8 cellular contexts compared by ENCODE assay signal in genomic region chr9:34179528-34180138, GRCh38. TPM values are rescaled to one million over a fixed set of nuclear protein-coding genes. Genes with fewer than 3 reads are reported as not detected.
A peak's percentile ranks its signal among the peaks of the same experiment; 100 is the strongest.
DNase-seq lines count a peak whose midpoint lies in the region; ATAC-seq and TF ChIP-seq lines count a peak whose summit lies in the region.

No MANE protein-coding gene starts in this region.

- POLR2A ChIA-PET in AG04450 (lab: Yijun Ruan, JAX): interaction anchor here (1.2 to 1.4 kb wide), 3 partner anchors 21 to 74 kb away, joined by 4 to 8 read pairs (median 5); no protein-coding TSS in a partner anchor

- H3K9me3 ChIP-seq in AG04450 (ENCODE audit: control insufficient read depth, insufficient read depth, low read length) (no peaks in the 10 kb centered on the region), neutrophil (no peaks in the 10 kb centered on the region)

- TF ChIP-seq CTCF in AG04450 (IDR thresholded peaks at IDR 0.05; ENCODE audit: low read depth, low read length): no peak
- no peak for TF ChIP-seq CTCF in fibroblast of mammary gland (conservative IDR thresholded peaks at IDR 0.05; ENCODE audit: control insufficient read depth, insufficient read depth, low read depth, low read length)
- TF ChIP-seq CTCF in neutrophil (IDR thresholded peaks at IDR 0.05): no peak

- ATAC-seq in GM21423 (IDR thresholded peaks at IDR 0.05; ENCODE audit: unreplicated experiment) (peak; percentile 1), GM19035 (IDR thresholded peaks at IDR 0.05; ENCODE audit: unreplicated experiment) (no peak), GM21526 (IDR thresholded peaks at IDR 0.05; ENCODE audit: low FRiP score, unreplicated experiment) (no peak)

- H3K27me3 ChIP-seq in AG04450 (ENCODE audit: control insufficient read depth, insufficient read depth, low read length) (no peaks in the 10 kb centered on the region), neutrophil (no peaks in the 10 kb centered on the region)

- peak overlapping the region; percentile 72 for H3K4me3 ChIP-seq in AG04450 (ENCODE audit: low read depth, low read length)
- peak overlapping the region; percentile 99 for H3K4me3 ChIP-seq in fibroblast of mammary gland (ENCODE audit: control insufficient read depth, low read depth, low read length)
- H3K4me3 ChIP-seq in neutrophil (ENCODE audit: low read depth in 1 of 2, low read length in 1 of 2): peak overlapping the region; percentile 83 to 100

- H3K27ac ChIP-seq in AG04450 (ENCODE audit: low read depth, low read length) (peak overlapping the region; percentile 68), neutrophil (peak overlapping the region; percentile 87)

- H3K36me3 ChIP-seq in neutrophil: peaks cover 19% of the 10 kb centered on the region

- DNase-seq in AG04450 (ENCODE audit: low read depth, low spot score) (no peak), SW480 (ENCODE audit: low spot score) (peak; percentile 39), fibroblast of mammary gland (ENCODE audit: low read depth) (peak; percentile 91)
- DNase-seq in activated CD4-positive, CD25-positive, alpha-beta regulatory T cell treated with anti-CD3 and anti-CD28 coated beads, Interleukin-2, amount 50 U/mL, for 72 hours: no peak

- CTCF ChIA-PET in AG04450 (lab: Charles Lee): interaction anchor here (0.7 to 3.2 kb wide), 2 partner anchors 73 to 76 kb away, joined by 6 to 12 read pairs; no protein-coding TSS in a partner anchor

- H3K4me1 ChIP-seq in neutrophil (ENCODE audit: control insufficient read depth in 1 of 2, insufficient read depth in 1 of 2, low read depth in 1 of 2, low read length in 1 of 2): peaks cover 41 to 51% of the 10 kb centered on the region in 2 experiments

RNA-seq across cellular contexts. Expression of gene UBAP1, which starts 0.8 kb away (rescaled TPM):
- 56.7 and 57.3 TPM in 2 replicates for polyA plus RNA-seq in AG04450 (2011; rRNA removed)
- 55.3 and 57.3 TPM in 2 replicates for polyA minus RNA-seq in AG04450 (2011; rRNA and poly(A)+ RNA removed)

RNA-seq across cellular contexts. Expression of gene DCAF12, which starts 53.1 kb away (rescaled TPM):
- 27.8 and 29.4 TPM in 2 replicates for polyA plus RNA-seq in AG04450 (2011; rRNA removed)
- polyA minus RNA-seq in AG04450 (2011; rRNA and poly(A)+ RNA removed): 30.6 and 38.4 TPM in 2 replicates

Comparison
In these comparisons a context has a peak if more than half of its experiments do, and no peak if none do; other contexts are left out.
1. DNase-seq: peak in SW480 (single experiment) and fibroblast of mammary gland (single experiment); none in AG04450 (single experiment) and activated CD4-positive, CD25-positive, alpha-beta regulatory T cell treated with anti-CD3 and anti-CD28 coated beads, Interleukin-2, amount 50 U/mL, for 72 hours (single experiment).
2. Peak in every context shown above with its lines, with median percentiles within 50 percentile points of each other: H3K4me3 ChIP-seq.